Comparison of ENCODE assay signal across 7 cellular contexts in the genomic region with DNA sequence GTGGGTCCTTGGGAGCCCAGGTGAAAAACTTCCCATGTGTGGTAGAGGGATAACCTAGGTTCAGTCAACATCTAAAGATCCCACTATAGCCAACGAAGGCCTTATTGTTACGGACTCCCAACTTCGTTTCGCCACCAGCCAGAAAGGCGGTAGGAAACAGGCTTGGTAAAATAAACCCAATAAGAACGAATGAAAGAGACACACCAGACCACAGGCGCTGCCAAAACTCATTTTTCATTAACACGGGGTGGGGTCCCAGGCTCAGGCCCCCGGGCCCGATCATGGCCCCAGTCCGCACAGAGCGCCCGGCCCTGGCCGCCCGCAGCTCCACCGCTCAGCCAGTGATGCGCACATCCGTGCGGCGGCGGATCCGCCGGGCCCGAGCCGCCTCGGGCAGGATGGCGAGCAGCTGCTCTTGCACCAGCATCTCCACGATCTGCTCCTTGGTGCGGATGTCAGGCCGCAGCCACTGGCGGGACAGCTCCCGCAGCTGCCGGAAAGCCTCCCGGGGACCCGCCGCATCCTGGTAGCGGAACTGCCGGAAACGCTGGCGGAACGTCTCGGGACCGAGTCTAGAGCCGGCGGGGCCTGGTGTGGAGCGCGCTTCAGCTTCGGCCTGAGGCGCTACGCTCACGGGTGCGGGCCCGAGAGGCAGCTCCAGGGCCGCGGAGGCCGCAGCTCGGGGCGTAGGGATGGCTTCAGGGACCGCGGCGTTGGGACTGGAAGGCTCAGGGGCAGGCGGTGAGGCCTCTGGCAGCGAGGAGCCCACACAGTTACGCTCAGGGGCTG. TPM values are rescaled to one million over a fixed set of nuclear protein-coding genes. Genes with fewer than 3 reads are reported as not detected.
DNase-seq lines count a peak whose midpoint lies in the region; ATAC-seq and TF ChIP-seq lines count a peak whose summit lies in the region.

No MANE protein-coding gene starts in this region.

- H3K27ac Mint-ChIP-seq in natural killer cell: peak overlapping the region; percentile 98 to 100

- H3K36me3 ChIP-seq in NT2/D1 (ENCODE audit: insufficient read depth, insufficient read length, low read length): peaks cover 10% of the 10 kb centered on the region

- no peak for TF ChIP-seq CTCF in natural killer cell (IDR thresholded peaks at IDR 0.05)

- peak overlapping the region; percentile 100 for H3K4me3 ChIP-seq in NT2/D1 (ENCODE audit: insufficient read length, low read depth)

- H3K27me3 Mint-ChIP-seq in natural killer cell (ENCODE audit: low read depth in 2 of 2): no peaks in the 10 kb centered on the region

- H3K36me3 Mint-ChIP-seq in natural killer cell: no peaks in the 10 kb centered on the region

- no peak for DNase-seq in NT2/D1 (ENCODE audit: low read depth, low spot score)
- peak; percentile 75 to 80 for DNase-seq in activated T-cell treated with anti-CD3 and anti-CD28 coated beads, Interleukin-2, amount 50 U/mL, for 48 hours
- peak; percentile 66 for DNase-seq in natural killer cell
- peak; percentile 66 for DNase-seq in stimulated activated naive CD8-positive, alpha-beta T cell treated with anti-CD3 and anti-CD28 coated beads, Interleukin-15, Interleukin-2, amounts not matched to agents 100 U/mL and 50 U/mL, for 24 hours

- peak overlapping the region; percentile 99 for H3K4me3 Mint-ChIP-seq in natural killer cell

- intact Hi-C loops in natural killer cell (cut with micrococcal nuclease): loop anchor here (2.0 to 5.0 kb wide), 2 partner anchors 211 to 499 kb away; partner anchors contain the start of genes CEP250 and RBM39

- peaks cover 17 to 25% of the 10 kb centered on the region in 2 donors for H3K4me1 Mint-ChIP-seq in natural killer cell

- peak overlapping the region; percentile 100 for H3K9ac ChIP-seq in NT2/D1 (ENCODE audit: insufficient read length, low read depth)

- no peaks in the 10 kb centered on the region for H3K4me1 ChIP-seq in NT2/D1 (ENCODE audit: insufficient read depth, insufficient read length)

- ATAC-seq in GM18519 (IDR thresholded peaks at IDR 0.05; ENCODE audit: low FRiP score, unreplicated experiment) (peak; percentile 9), HG02885 (IDR thresholded peaks at IDR 0.05; ENCODE audit: poor library complexity, unreplicated experiment) (peak; percentile 15), esophagus mucosa (peak; percentile 45), natural killer cell (peak; percentile 35 to 59 (median 39))
- ATAC-seq in stimulated activated naive CD8-positive, alpha-beta T cell treated with anti-CD3 and anti-CD28 coated beads, Interleukin-15, Interleukin-2, amounts not matched to agents 100 U/mL and 50 U/mL, for 24 hours: peak; percentile 14

- H3K9me3 ChIP-seq in NT2/D1 (ENCODE audit: insufficient read depth, low read length): no peaks in the 10 kb centered on the region

- H3K27me3 ChIP-seq in NT2/D1 (ENCODE audit: insufficient read depth, insufficient read length): no peaks in the 10 kb centered on the region

- H3K9me3 Mint-ChIP-seq in natural killer cell: no peaks in the 10 kb centered on the region

RNA-seq across cellular contexts. Expression of gene SCAND1, which starts 0.7 kb away (rescaled TPM):
- total RNA-seq in esophagus mucosa (47.9 TPM), natural killer cell (10 to 100 TPM; 51.4 to 70.3 (median 63.9) TPM)

RNA-seq across cellular contexts. Expression of gene CNBD2, which starts 14.8 kb away (rescaled TPM):
- total RNA-seq in esophagus mucosa (3.7 TPM), natural killer cell (10 to 100 TPM; 17.2 to 20.5 (median 19.5) TPM)
